Comparison of ENCODE assay signal across 19 cellular contexts in genomic region chr4:8290701-8290970, GRCh38. TPM values are rescaled to one million over a fixed set of nuclear protein-coding genes. Genes with fewer than 3 reads are reported as not detected.
DNase-seq lines count a peak whose midpoint lies in the region; ATAC-seq and TF ChIP-seq lines count a peak whose summit lies in the region.
"Had no signal": no experiment of that assay in that cellular context is flagged by ENCODE, and none has a peak within 500 bp of the region (broad histone marks: within the 10 kb centered on the region; RNA-seq: fewer than 3 reads in every experiment).

No MANE protein-coding gene starts in this region.

- H3K27me3 Mint-ChIP-seq in glutamatergic neuron (ENCODE audit: unreplicated experiment): peaks cover 10% of the 10 kb centered on the region

- DNase-seq in cardiac septum (ENCODE audit: low spot score) (peak; percentile 46), Right ventricle myocardium inferior (ENCODE audit: missing footprints) (no peak), glutamatergic neuron (peak; percentile 14), tibial artery (peak; percentile 18 to 53), HPDE6-E6E7 (ENCODE audit: extremely low spot score) (no peak), NCI-H226 (no peak)
- DNase-seq: 8988T, COR-L47, GF-D8, GM23248, KG1, NCI-H1048, NCI-H1436 treated with DMSO at 0.1 percent for 48 hours, NCI-H2029 treated with DMSO at 0.1 percent for 48 hours, NCI-H2171 treated with DMSO at 0.1 percent for 48 hours, NCI-H510A had no signal

- ATAC-seq in Right ventricle myocardium inferior (no peak), HG02759 (IDR thresholded peaks at IDR 0.05; ENCODE audit: unreplicated experiment) (no peak)

- TF ChIP-seq CTCF in glutamatergic neuron (IDR thresholded peaks at IDR 0.05; ENCODE audit: partially characterized antibody, unreplicated experiment): no peak
- no peak for TF ChIP-seq CTCF in neutrophil (IDR thresholded peaks at IDR 0.05)
- TF ChIP-seq CTCF in tibial artery (IDR thresholded peaks at IDR 0.05): no peak

- H3K9me3 Mint-ChIP-seq in glutamatergic neuron (ENCODE audit: unreplicated experiment): peaks cover 7% of the 10 kb centered on the region

- H3K4me3 ChIP-seq in neutrophil (ENCODE audit: low read depth in 1 of 2, low read length in 1 of 2): no peak overlapping the region
- no peak overlapping the region for H3K4me3 ChIP-seq in tibial artery
- H3K4me3 ChIP-seq: GM23248 had no signal

- no peak overlapping the region for H3K27ac Mint-ChIP-seq in glutamatergic neuron (ENCODE audit: unreplicated experiment)

- H3K9me3 ChIP-seq in neutrophil (no peaks in the 10 kb centered on the region), tibial artery (no peaks in the 10 kb centered on the region)

- no peak overlapping the region for H3K4me3 Mint-ChIP-seq in glutamatergic neuron (ENCODE audit: unreplicated experiment)

- H3K36me3 ChIP-seq in neutrophil: peaks cover 49% of the 10 kb centered on the region
- no peaks in the 10 kb centered on the region for H3K36me3 ChIP-seq in tibial artery

- intact Hi-C loops in cardiac septum (cut with DNase I) (no loop called here), Right ventricle myocardium inferior (cut with DNase I) (no loop called here), tibial artery (cut with DNase I; ENCODE audit: low total_unique reads) (no loop called here)

- no peaks in the 10 kb centered on the region for H3K27me3 ChIP-seq in neutrophil
- H3K27me3 ChIP-seq in tibial artery: no peaks in the 10 kb centered on the region

- H3K27ac ChIP-seq in neutrophil (peak overlapping the region; percentile 82), tibial artery (no peak overlapping the region)
- H3K27ac ChIP-seq: C4-2B, GM23248 had no signal

- no peaks in the 10 kb centered on the region for H3K36me3 Mint-ChIP-seq in glutamatergic neuron (ENCODE audit: unreplicated experiment)

- H3K4me1 ChIP-seq in neutrophil (ENCODE audit: control insufficient read depth in 1 of 2, insufficient read depth in 1 of 2, low read depth in 1 of 2, low read length in 1 of 2): peaks cover 36 to 60% of the 10 kb centered on the region in 2 experiments
- no peaks in the 10 kb centered on the region for H3K4me1 ChIP-seq in tibial artery

- H3K4me1 Mint-ChIP-seq in glutamatergic neuron (ENCODE audit: low read depth, unreplicated experiment): peaks cover 2% of the 10 kb centered on the region

RNA-seq across cellular contexts. Expression of gene HTRA3, which starts 21.1 kb away (rescaled TPM):
- total RNA-seq in cardiac septum (50.8 TPM), Right ventricle myocardium inferior (131 TPM), glutamatergic neuron (ENCODE audit: unreplicated experiment) (0.64 TPM)

Comparison
In these comparisons a context has a peak if more than half of its experiments do, and no peak if none do; other contexts are left out.
1. DNase-seq: peak in cardiac septum (single experiment), glutamatergic neuron (single experiment) and tibial artery (2 of 2); none in Right ventricle myocardium inferior (single experiment), HPDE6-E6E7 (single experiment) and NCI-H226 (single experiment).
2. RNA of gene HTRA3, which starts 21.1 kb away (total RNA-seq): 131 TPM in Right ventricle myocardium inferior (single experiment) and 50.8 TPM in cardiac septum (single experiment); 0.64 TPM in glutamatergic neuron (single experiment); every median in the first group is over 10 times any median in the second.